ENCODE assay signal across 9 cellular contexts in genomic region chr3:32934150-32934742, GRCh38. TPM values are rescaled to one million over a fixed set of nuclear protein-coding genes. Genes with fewer than 3 reads are reported as not detected.
DNase-seq lines count a peak whose midpoint lies in the region; ATAC-seq and TF ChIP-seq lines count a peak whose summit lies in the region.
"Had no signal": no experiment of that assay in that cellular context is flagged by ENCODE, and none has a peak within 500 bp of the region (broad histone marks: within the 10 kb centered on the region; RNA-seq: fewer than 3 reads in every experiment).

No MANE protein-coding gene starts in this region.

- H3K27me3 ChIP-seq in Loucy (ENCODE audit: insufficient read depth, low read length, poor library complexity, severe bottlenecking), result no peaks in the 10 kb centered on the region

- H3K9me2 ChIP-seq in Loucy (replicated peaks; ENCODE audit: low read depth, low read length), result no peaks in the 10 kb centered on the region

- peaks cover 8% of the 10 kb centered on the region for H3K4me1 Mint-ChIP-seq in osteocyte (ENCODE audit: unreplicated experiment)
- H3K4me1 Mint-ChIP-seq: memory B cell had no signal

- no peak overlapping the region for H3K27ac ChIP-seq in coronary artery

- no peaks in the 10 kb centered on the region for H3K4me1 ChIP-seq in Loucy (ENCODE audit: insufficient read depth, low read length, poor library complexity, severe bottlenecking)

- 0 out of 2 replicates have a peak overlapping the region, but pooled peaks have one; percentile 49 for H2AFZ ChIP-seq in Loucy (ENCODE audit: low read length)

- H3K9ac ChIP-seq in Loucy (ENCODE audit: low read depth, low read length, poor library complexity, severe bottlenecking), result no peak overlapping the region

- no peaks in the 10 kb centered on the region for H3K27me3 Mint-ChIP-seq in osteocyte (ENCODE audit: unreplicated experiment)

- TF ChIP-seq CTCF in Loucy (conservative IDR thresholded peaks at IDR 0.05; ENCODE audit: low read length) (peak; percentile 87), coronary artery (IDR thresholded peaks at IDR 0.05) (peak; percentile 36), osteocyte (IDR thresholded peaks at IDR 0.05) (peak; percentile 85)

- H3K4me3 ChIP-seq in Loucy (ENCODE audit: low read length, poor library complexity, severe bottlenecking) (no peak overlapping the region), coronary artery (no peak overlapping the region)

- no peak for ATAC-seq in HG02973 (IDR thresholded peaks at IDR 0.05; ENCODE audit: unreplicated experiment)

- no peaks in the 10 kb centered on the region for H3K36me3 ChIP-seq in Loucy (ENCODE audit: insufficient read depth, low read length)

- no peaks in the 10 kb centered on the region for H3K9me3 ChIP-seq in Loucy (ENCODE audit: insufficient read depth, low read depth, low read length)

- H3K36me3 Mint-ChIP-seq in osteocyte (ENCODE audit: unreplicated experiment), result no peaks in the 10 kb centered on the region

- no peaks in the 10 kb centered on the region for H4K20me1 ChIP-seq in Loucy (ENCODE audit: insufficient read depth, low read length, poor library complexity, severe bottlenecking)

- H3K9me3 Mint-ChIP-seq in osteocyte (ENCODE audit: unreplicated experiment), result peaks cover 4% of the 10 kb centered on the region

- no peak overlapping the region for H3K27ac Mint-ChIP-seq in osteocyte (ENCODE audit: unreplicated experiment)

- H3K4me2 ChIP-seq in Loucy (ENCODE audit: low read depth, low read length, poor library complexity, severe bottlenecking), result no peak overlapping the region

- no peaks in the 10 kb centered on the region for H3K79me2 ChIP-seq in Loucy (ENCODE audit: insufficient read depth, low read length)

- H3K4me3 Mint-ChIP-seq in osteocyte (ENCODE audit: unreplicated experiment), result no peak overlapping the region
- H3K4me3 Mint-ChIP-seq: memory B cell had no signal

- no peaks in the 10 kb centered on the region for H3F3A ChIP-seq in Loucy (ENCODE audit: low read depth)

- peak; percentile 35 for DNase-seq in DMS 273 (lab: John Stamatoyannopoulos, UW; ENCODE audit: unreplicated experiment)
- no peak for DNase-seq in DMS 273 treated with DMSO at 0.1 percent for 48 hours (lab: John Stamatoyannopoulos, UW)
- no peak for DNase-seq in coronary artery (ENCODE audit: low spot score)
- no peak for DNase-seq in osteocyte (ENCODE audit: extremely low spot score, unreplicated experiment)
- DNase-seq in NCI-H748 treated with DMSO at 0.1 percent for 48 hours (lab: John Stamatoyannopoulos, UW), result no peak
- DNase-seq in AG08395 (ENCODE audit: low spot score), result no peak

RNA-seq across cellular contexts. Expression of gene CCR4, which starts 17.2 kb away (rescaled TPM):
- total RNA-seq in osteocyte, result not detected in 2 replicates

Comparison
In these comparisons a context has a peak if more than half of its experiments do, and no peak if none do; other contexts are left out.
1. CTCF ChIP-seq: peak in every context shown above with its lines; median percentile 87 in Loucy; 85 in osteocyte; 36 in coronary artery.